9 cellular contexts compared by ENCODE assay signal in the genomic region with DNA sequence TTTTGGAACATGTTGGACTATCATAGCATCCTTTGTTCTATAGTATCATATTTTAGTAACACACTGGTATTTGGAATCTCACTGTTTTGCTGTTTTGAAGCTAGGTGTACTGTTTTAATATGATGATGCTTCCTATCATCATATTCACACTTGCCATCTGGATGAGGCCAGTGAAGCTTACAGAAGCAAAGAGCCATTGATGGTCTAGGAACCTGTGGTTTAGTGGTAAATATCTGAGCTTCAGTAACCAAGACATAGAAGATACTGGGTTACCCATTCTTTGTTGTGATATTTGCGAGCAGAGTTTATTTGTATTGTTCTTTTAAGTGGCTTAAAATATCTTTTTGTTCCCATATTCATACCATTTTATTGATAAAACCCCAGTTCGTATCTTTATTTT.
"Had no signal": no experiment of that assay in that cellular context is flagged by ENCODE, and none has a peak within 500 bp of the region (broad histone marks: within the 10 kb centered on the region; RNA-seq: fewer than 3 reads in every experiment).

No MANE protein-coding gene starts in this region.

- H2AFZ ChIP-seq: GM23338 had no signal

- H3K4me3 ChIP-seq: GM23248, GM23338, HAP-1 had no signal

- H3K4me2 ChIP-seq: GM23338 had no signal

- ATAC-seq: GM23338, HCT116 had no signal

- DNase-seq: GM23248, GOT3, H7, H9, HCEC 1CT, HFFc6 had no signal

- H3K27ac ChIP-seq: GM23248 had no signal

- H3K36me3 ChIP-seq: HAP-1 had no signal

- H3K9ac ChIP-seq: GM23248 had no signal

- H3K9me3 ChIP-seq: HAP-1 had no signal
